ENCODE assay signal across 13 cellular contexts in genomic region chr3:123876858-123877257, GRCh38. TPM values are rescaled to one million over a fixed set of nuclear protein-coding genes. Genes with fewer than 3 reads are reported as not detected.
DNase-seq lines count a peak whose midpoint lies in the region; TF ChIP-seq lines count a peak whose summit lies in the region.
"Had no signal": no experiment of that assay in that cellular context is flagged by ENCODE, and none has a peak within 500 bp of the region (broad histone marks: within the 10 kb centered on the region; RNA-seq: fewer than 3 reads in every experiment).

No MANE protein-coding gene starts in this region.

- H4K5ac ChIP-seq in H9 (ENCODE audit: insufficient read length, low read depth, low read length) (no peak overlapping the region), mesendoderm (ENCODE audit: low read length) (no peak overlapping the region)

- no peaks in the 10 kb centered on the region for H3K23me2 ChIP-seq in H9 (ENCODE audit: insufficient read length, low read depth, low read length, poor library complexity, severe bottlenecking)

- H3K36me3 ChIP-seq in mesendoderm (ENCODE audit: control insufficient read depth, insufficient read depth, low read length) (no peaks in the 10 kb centered on the region), prostate gland (no peaks in the 10 kb centered on the region), Karpas-422 (ENCODE audit: insufficient read depth, low read length) (no peaks in the 10 kb centered on the region)

- no peak for DNase-seq in H9
- DNase-seq in SK-MEL-5 (ENCODE audit: low read depth, low spot score) = peak; percentile 22
- DNase-seq in mesendoderm = peak; percentile 18
- DNase-seq in prostate gland (ENCODE audit: low spot score) = no peak
- no peak for DNase-seq in Karpas-422
- DNase-seq in G401 (ENCODE audit: low spot score) = no peak
- no peak for DNase-seq in activated CD4-positive, alpha-beta memory T cell treated with anti-CD3 and anti-CD28 coated beads, Interleukin-2, amount 10 ng/mL, durations not matched to agents 7 days and 5 days
- DNase-seq: activated T-cell treated with anti-CD3 and anti-CD28 coated beads, Interleukin-2, amount 50 U/mL, for 72 hours; hippocampal formation; NCI-H510A treated with DMSO at 0.1 percent for 48 hours; stimulated activated CD4-positive, alpha-beta T cell treated with anti-CD3 and anti-CD28 coated beads, Interleukin-4, amount 100 ng/mL, for 24 hours had no signal

- H2AK5ac ChIP-seq in H9 (ENCODE audit: insufficient read length, low read length) (no peak overlapping the region), mesendoderm (ENCODE audit: low read length) (no peak overlapping the region)

- no peaks in the 10 kb centered on the region for H3K9me3 Mint-ChIP-seq in H9
- H3K9me3 Mint-ChIP-seq in activated CD4-positive, alpha-beta memory T cell treated with anti-CD3 and anti-CD28 coated beads, Interleukin-2, amount 10 ng/mL, durations not matched to agents 7 days and 5 days = no peaks in the 10 kb centered on the region
- H3K9me3 Mint-ChIP-seq: activated T-cell treated with anti-CD3 and anti-CD28 coated beads, Interleukin-2, amount 50 U/mL, for 72 hours; stimulated activated naive CD8-positive, alpha-beta T cell treated with anti-CD3 and anti-CD28 coated beads, Interleukin-15, Interleukin-2, amounts not matched to agents 100 ng/mL and 50 ng/mL, for 24 hours had no signal

- H3K27me3 ChIP-seq in H9 (ENCODE audit: insufficient read depth, low read length) = no peaks in the 10 kb centered on the region
- H3K27me3 ChIP-seq in mesendoderm (ENCODE audit: insufficient read depth, low read length, poor library complexity) = no peaks in the 10 kb centered on the region
- no peaks in the 10 kb centered on the region for H3K27me3 ChIP-seq in prostate gland (replicated peaks; ENCODE audit: insufficient read depth)
- H3K27me3 ChIP-seq in Karpas-422 (ENCODE audit: low read length) = no peaks in the 10 kb centered on the region

- CTCF ChIA-PET in activated CD4-positive, alpha-beta memory T cell treated with anti-CD3 and anti-CD28 coated beads, Interleukin-2, amount 10 ng/mL, durations not matched to agents 7 days and 5 days (lab: Charles Lee) = no interaction called here

- H4K20me1 ChIP-seq in H9 (ENCODE audit: control insufficient read depth, insufficient read depth, insufficient read length) (no peaks in the 10 kb centered on the region), Karpas-422 (ENCODE audit: insufficient read depth, low read depth, low read length) (no peaks in the 10 kb centered on the region)

- H3K14ac ChIP-seq in H9 (ENCODE audit: insufficient read depth, low read length) = no peak overlapping the region

- H3K56ac ChIP-seq in H9 (ENCODE audit: insufficient read length, low read depth, low read length) (no peak overlapping the region), mesendoderm (ENCODE audit: low read length) (no peak overlapping the region)

- peaks cover 0 to 3% (median 2%) of the 10 kb centered on the region in 3 experiments; a peak in 1 of 7 replicates for H3K36me3 Mint-ChIP-seq in H9 (ENCODE audit: insufficient read depth in 1 of 3, low read depth in 3 of 3)
- no peaks in the 10 kb centered on the region for H3K36me3 Mint-ChIP-seq in activated CD4-positive, alpha-beta memory T cell treated with anti-CD3 and anti-CD28 coated beads, Interleukin-2, amount 10 ng/mL, durations not matched to agents 7 days and 5 days (ENCODE audit: low read depth)

- H3K9me3 ChIP-seq in H9 (ENCODE audit: control insufficient read depth, low read depth, low read length) = no peaks in the 10 kb centered on the region
- no peaks in the 10 kb centered on the region for H3K9me3 ChIP-seq in prostate gland
- no peaks in the 10 kb centered on the region for H3K9me3 ChIP-seq in Karpas-422 (ENCODE audit: low read length)

- peak; percentile 75 for TF ChIP-seq CTCF in C4-2B (conservative IDR thresholded peaks at IDR 0.05)
- TF ChIP-seq CTCF in H9 (conservative IDR thresholded peaks at IDR 0.05) = peak; percentile 68
- TF ChIP-seq CTCF in prostate gland (IDR thresholded peaks at IDR 0.05) = no peak

- H2BK5ac ChIP-seq in H9 (ENCODE audit: insufficient read length, low read length) (no peak overlapping the region), mesendoderm (ENCODE audit: low read length) (no peak overlapping the region)

- no peak overlapping the region for H2AFZ ChIP-seq in H9 (ENCODE audit: low read length)
- H2AFZ ChIP-seq in Karpas-422 (ENCODE audit: low read length) = no peak overlapping the region

- H3K4ac ChIP-seq in H9 (ENCODE audit: low read depth, low read length) = no peak overlapping the region
- H3K4ac ChIP-seq in mesendoderm (ENCODE audit: low read depth, low read length) = no peak overlapping the region

- H3K9me2 ChIP-seq in Karpas-422 (replicated peaks; ENCODE audit: insufficient read depth, low read length) = no peaks in the 10 kb centered on the region

- POLR2A ChIA-PET in activated CD4-positive, alpha-beta memory T cell treated with anti-CD3 and anti-CD28 coated beads, Interleukin-2, amount 10 ng/mL, durations not matched to agents 7 days and 5 days (lab: Charles Lee) = no interaction called here

- H3K79me2 ChIP-seq in H9 (ENCODE audit: insufficient read depth, low read length) (no peaks in the 10 kb centered on the region), mesendoderm (ENCODE audit: control insufficient read depth, insufficient read depth, low read length) (no peaks in the 10 kb centered on the region), Karpas-422 (ENCODE audit: low read length) (no peaks in the 10 kb centered on the region)

- H3K27ac ChIP-seq in C4-2B (no peak overlapping the region), H9 (ENCODE audit: insufficient read length, low read depth, low read length) (no peak overlapping the region), mesendoderm (ENCODE audit: low read depth, low read length) (no peak overlapping the region), prostate gland (no peak overlapping the region), Karpas-422 (ENCODE audit: low read length) (no peak overlapping the region)

- H4K8ac ChIP-seq in H9 (replicated peaks; ENCODE audit: insufficient read length, low read depth, low read length) = no peak overlapping the region
- no peak overlapping the region for H4K8ac ChIP-seq in mesendoderm (ENCODE audit: low read depth, low read length)

- no peak overlapping the region for H2BK20ac ChIP-seq in H9 (ENCODE audit: low read depth, low read length, poor library complexity, severe bottlenecking)

- in situ Hi-C loops in SK-MEL-5 (cut with HindIII; ENCODE audit: low pct_unique_long_range_greater_than_20kb, low sequenced_read_pairs) (no loop called here), G401 (cut with HindIII; ENCODE audit: low sequenced_read_pairs) (no loop called here)

- no peaks in the 10 kb centered on the region for H3K27me3 Mint-ChIP-seq in H9 (ENCODE audit: low read depth)
- H3K27me3 Mint-ChIP-seq in activated CD4-positive, alpha-beta memory T cell treated with anti-CD3 and anti-CD28 coated beads, Interleukin-2, amount 10 ng/mL, durations not matched to agents 7 days and 5 days = peaks cover 31% of the 10 kb centered on the region

- H3K23ac ChIP-seq in H9 (ENCODE audit: insufficient read length, low read depth, low read length) (no peak overlapping the region), mesendoderm (ENCODE audit: low read length) (no peak overlapping the region)

- H3K4me1 Mint-ChIP-seq in H9 = peaks cover 12 to 17% of the 10 kb centered on the region in 2 experiments
- no peaks in the 10 kb centered on the region for H3K4me1 Mint-ChIP-seq in activated CD4-positive, alpha-beta memory T cell treated with anti-CD3 and anti-CD28 coated beads, Interleukin-2, amount 10 ng/mL, durations not matched to agents 7 days and 5 days

- intact Hi-C loops in prostate gland (cut with DNase I) = no loop called here

- H3K4me2 ChIP-seq in H9 (ENCODE audit: insufficient read depth, insufficient read length, low read length) = no peak overlapping the region
- H3K4me2 ChIP-seq in mesendoderm (ENCODE audit: low read length) = no peak overlapping the region
- no peak overlapping the region for H3K4me2 ChIP-seq in Karpas-422 (ENCODE audit: low read depth, low read length, poor library complexity, severe bottlenecking)

- H3K9ac ChIP-seq in H9 (ENCODE audit: extremely low read depth, insufficient read length, low read length) (no peak overlapping the region), mesendoderm (ENCODE audit: low read length) (no peak overlapping the region), Karpas-422 (ENCODE audit: low read length) (no peak overlapping the region)

- 0 out of 7 replicates have a peak overlapping the region, but pooled peaks of 2 of the 3 experiments have one; percentile 1 to 13 for H3K27ac Mint-ChIP-seq in H9
- H3K27ac Mint-ChIP-seq in activated CD4-positive, alpha-beta memory T cell treated with anti-CD3 and anti-CD28 coated beads, Interleukin-2, amount 10 ng/mL, durations not matched to agents 7 days and 5 days = no peak overlapping the region
- H3K27ac Mint-ChIP-seq: activated T-cell treated with anti-CD3 and anti-CD28 coated beads, Interleukin-2, amount 50 U/mL, for 72 hours; stimulated activated naive CD8-positive, alpha-beta T cell treated with anti-CD3 and anti-CD28 coated beads, Interleukin-15, Interleukin-2, amounts not matched to agents 100 ng/mL and 50 ng/mL, for 24 hours had no signal

- H3K4me3 ChIP-seq in mesendoderm (ENCODE audit: low read length) = no peak overlapping the region
- H3K4me3 ChIP-seq in prostate gland = no peak overlapping the region
- no peak overlapping the region for H3K4me3 ChIP-seq in Karpas-422 (ENCODE audit: low read length)

- TF ChIP-seq POLR2A in prostate gland (IDR thresholded peaks at IDR 0.05) = no peak

- H3K18ac ChIP-seq in H9 (ENCODE audit: insufficient read length, low read depth, low read length) (no peak overlapping the region), mesendoderm (ENCODE audit: low read length) (no peak overlapping the region)

- H2BK15ac ChIP-seq in H9 (ENCODE audit: low read depth, low read length) (no peak overlapping the region), mesendoderm (replicated peaks; ENCODE audit: low read depth) (no peak overlapping the region)

- no peak overlapping the region for H3K4me3 Mint-ChIP-seq in H9
- H3K4me3 Mint-ChIP-seq in activated CD4-positive, alpha-beta memory T cell treated with anti-CD3 and anti-CD28 coated beads, Interleukin-2, amount 10 ng/mL, durations not matched to agents 7 days and 5 days = no peak overlapping the region
- H3K4me3 Mint-ChIP-seq: activated T-cell treated with anti-CD3 and anti-CD28 coated beads, Interleukin-2, amount 50 U/mL, for 72 hours; stimulated activated naive CD8-positive, alpha-beta T cell treated with anti-CD3 and anti-CD28 coated beads, Interleukin-15, Interleukin-2, amounts not matched to agents 100 ng/mL and 50 ng/mL, for 24 hours had no signal

- no peak overlapping the region for H3T11ph ChIP-seq in H9 (ENCODE audit: low read length)

- H3K4me1 ChIP-seq in H9 (ENCODE audit: insufficient read depth, low read length) = no peaks in the 10 kb centered on the region
- H3K4me1 ChIP-seq in mesendoderm (ENCODE audit: control insufficient read depth, low read depth, low read length) = no peaks in the 10 kb centered on the region
- no peaks in the 10 kb centered on the region for H3K4me1 ChIP-seq in prostate gland (replicated peaks)
- H3K4me1 ChIP-seq in Karpas-422 (ENCODE audit: low read length) = no peaks in the 10 kb centered on the region

- H2BK12ac ChIP-seq in H9 (ENCODE audit: insufficient read length, low read depth, low read length) = no peak overlapping the region

- no peaks in the 10 kb centered on the region for H3K79me1 ChIP-seq in H9 (ENCODE audit: insufficient read depth, low read depth, low read length, poor library complexity, severe bottlenecking)
- no peaks in the 10 kb centered on the region for H3K79me1 ChIP-seq in mesendoderm (ENCODE audit: low read length)

- H2BK120ac ChIP-seq in H9 (ENCODE audit: low read depth, low read length, poor library complexity, severe bottlenecking) (no peak overlapping the region), mesendoderm (ENCODE audit: low read depth, low read length) (no peak overlapping the region)

- H4K91ac ChIP-seq in H9 (ENCODE audit: insufficient read length, low read depth, low read length) = no peak overlapping the region

RNA-seq across cellular contexts. Expression of gene MYLK, which starts 7.3 kb away (rescaled TPM):
- total RNA-seq in H9 (2021) (10.1 and 10.4 TPM in 2 replicates), prostate gland (100 to 1,000 TPM; 345 to 600 TPM)
- 5.2 and 23.7 TPM in 2 replicates for total RNA-seq in SK-MEL-5 (2014; rRNA removed; shearing (Covaris generic))
- 3.9 and 6.4 TPM in 2 replicates for polyA plus RNA-seq in SK-MEL-5 (2015; cell fraction: cytosol; rRNA removed)
- polyA plus RNA-seq in SK-MEL-5 (2015; cell fraction: nucleus; rRNA removed) = 2.6 and 3.4 TPM in 2 replicates
- 5.0 TPM for polyA plus RNA-seq in mesendoderm (2013, experiment 1 of 2)
- polyA plus RNA-seq in mesendoderm (2013, experiment 2 of 2) = 4.8 TPM
- total RNA-seq in Karpas-422 (2014; rRNA removed; shearing (Covaris generic); ENCODE audit: low replicate concordance) = 0.18 and 0.63 TPM in 2 replicates
- total RNA-seq in G401 (2014; rRNA removed; shearing (Covaris generic)) = not detected in 2 replicates
- under 1 TPM; 0.50 to 0.68 TPM for total RNA-seq in activated CD4-positive, alpha-beta memory T cell treated with anti-CD3 and anti-CD28 coated beads, Interleukin-2, amount 10 ng/mL, durations not matched to agents 7 days and 5 days
- total RNA-seq: activated T-cell treated with anti-CD3 and anti-CD28 coated beads, Interleukin-2, amount 50 U/mL, for 72 hours had no signal

Comparison
In these comparisons a context has a peak if more than half of its experiments do, and no peak if none do; other contexts are left out.
1. CTCF ChIP-seq: peak in C4-2B (single experiment) and H9 (single experiment); none in prostate gland (0 of 4).
2. DNase-seq: peak in SK-MEL-5 (single experiment) and mesendoderm (single experiment); none in H9 (single experiment), prostate gland (single experiment), Karpas-422 (single experiment), G401 (single experiment) and activated CD4-positive, alpha-beta memory T cell treated with anti-CD3 and anti-CD28 coated beads, Interleukin-2, amount 10 ng/mL, durations not matched to agents 7 days and 5 days (single experiment).
3. RNA of gene MYLK, which starts 7.3 kb away (total RNA-seq): 345 to 600 TPM in prostate gland; 5.2 to 23.7 TPM in SK-MEL-5, 10.1 to 10.4 TPM in H9, 0.50 to 0.68 TPM in activated CD4-positive, alpha-beta memory T cell treated with anti-CD3 and anti-CD28 coated beads, Interleukin-2, amount 10 ng/mL, durations not matched to agents 7 days and 5 days, 0.18 to 0.63 TPM in Karpas-422 and not detected in G401; every median in the first group is over 10 times any median in the second.